1 cellular context compared by ENCODE assay signal in genomic region chr21:46229133-46229922, GRCh38.
TF ChIP-seq lines count a peak whose summit lies in the region.

No MANE protein-coding gene starts in this region.

TF ChIP-seq in HepG2, 621 proteins besides CTCF, POLR2A, EP300 and RAD21 (continued from another document):
- no peak for TF ChIP-seq ZBTB43 (CRISPR knock-in tag; conservative IDR thresholded peaks at IDR 0.05)
- peak; percentile 62 for TF ChIP-seq SRSF1 (optimal IDR thresholded peaks at IDR 0.05; ENCODE audit: low read depth, low read length)
- TF ChIP-seq ZNF230 (CRISPR knock-in tag; IDR thresholded peaks at IDR 0.05), result 0 out of 2 replicates have a peak, but pooled peaks have one; percentile 38
- no peak for TF ChIP-seq ZNF709 (CRISPR knock-in tag; IDR thresholded peaks at IDR 0.05)
- TF ChIP-seq, protein P1, sequence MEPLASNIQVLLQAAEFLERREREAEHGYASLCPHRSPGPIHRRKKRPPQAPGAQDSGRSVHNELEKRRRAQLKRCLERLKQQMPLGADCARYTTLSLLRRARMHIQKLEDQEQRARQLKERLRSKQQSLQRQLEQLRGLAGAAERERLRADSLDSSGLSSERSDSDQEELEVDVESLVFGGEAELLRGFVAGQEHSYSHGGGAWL (CRISPR knock-in tag; IDR thresholded peaks at IDR 0.05), result peak; percentile 76
- TF ChIP-seq, protein P2, sequence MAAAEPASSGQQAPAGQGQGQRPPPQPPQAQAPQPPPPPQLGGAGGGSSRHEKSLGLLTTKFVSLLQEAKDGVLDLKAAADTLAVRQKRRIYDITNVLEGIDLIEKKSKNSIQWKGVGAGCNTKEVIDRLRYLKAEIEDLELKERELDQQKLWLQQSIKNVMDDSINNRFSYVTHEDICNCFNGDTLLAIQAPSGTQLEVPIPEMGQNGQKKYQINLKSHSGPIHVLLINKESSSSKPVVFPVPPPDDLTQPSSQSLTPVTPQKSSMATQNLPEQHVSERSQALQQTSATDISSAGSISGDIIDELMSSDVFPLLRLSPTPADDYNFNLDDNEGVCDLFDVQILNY (CRISPR knock-in tag; conservative IDR thresholded peaks at IDR 0.05), result no peak
- TF ChIP-seq GTF3A (CRISPR knock-in tag; conservative IDR thresholded peaks at IDR 0.05), result no peak
TF ChIP-seq in HepG2: peak in this region for 76.
